14 cellular contexts compared by ENCODE assay signal in genomic region chr14:28763914-28764848, GRCh38. TPM values are rescaled to one million over a fixed set of nuclear protein-coding genes. Genes with fewer than 3 reads are reported as not detected.
DNase-seq lines count a peak whose midpoint lies in the region; ATAC-seq and TF ChIP-seq lines count a peak whose summit lies in the region.
"Had no signal": no experiment of that assay in that cellular context is flagged by ENCODE, and none has a peak within 500 bp of the region (broad histone marks: within the 10 kb centered on the region; RNA-seq: fewer than 3 reads in every experiment).

No MANE protein-coding gene starts in this region.

- H3K4me1 ChIP-seq in SJCRH30 (no peaks in the 10 kb centered on the region), neuronal stem cell (ENCODE audit: control insufficient read depth in 2 of 2, insufficient read depth in 1 of 2, low read depth in 1 of 2, low read length in 2 of 2) (peaks cover 0 to 13% of the 10 kb centered on the region in 2 donors), stomach (peaks cover 14 to 31% (median 23%) of the 10 kb centered on the region in 4 donors)

- no peak overlapping the region for H3K4ac ChIP-seq in neuronal stem cell (ENCODE audit: low read length)

- no peak overlapping the region for H3K23ac ChIP-seq in neuronal stem cell (ENCODE audit: low read depth, low read length, poor library complexity)

- no peak overlapping the region for H3K18ac ChIP-seq in neuronal stem cell (ENCODE audit: low read length)

- no peak for TF ChIP-seq POLR2A in stomach (IDR thresholded peaks at IDR 0.05)

- TF ChIP-seq EP300 in stomach (IDR thresholded peaks at IDR 0.05): no peak

- H2BK15ac ChIP-seq in neuronal stem cell (ENCODE audit: low read length): no peak overlapping the region

- no peak overlapping the region for H2AK5ac ChIP-seq in neuronal stem cell (ENCODE audit: low read depth, low read length)

- peaks cover 7% of the 10 kb centered on the region for H3K79me1 ChIP-seq in neuronal stem cell (ENCODE audit: low read depth, low read length)

- peak; percentile 70 for DNase-seq in H7
- DNase-seq in NCI-H187 treated with DMSO at 0.1 percent for 48 hours (lab: John Stamatoyannopoulos, UW): peak; percentile 88
- peak; percentile 5 to 41 for DNase-seq in SJCRH30
- DNase-seq in neuronal stem cell (ENCODE audit: low spot score): no peak
- DNase-seq in 8988T: no peak
- DNase-seq in stomach: no peak
- DNase-seq: activated CD4-positive, alpha-beta T cell treated with anti-CD3 and anti-CD28 coated beads for 4 hours; activated effector memory CD4-positive, alpha-beta T cell treated with Interleukin-2 at 50 U/mL for 16 hours; CD8-positive, alpha-beta memory T cell; central memory CD4-positive, alpha-beta T cell; GOT3; KG1 had no signal

- no peak overlapping the region for H3K9ac ChIP-seq in neuronal stem cell (ENCODE audit: low read depth, low read length, poor library complexity)

- H3K27me3 ChIP-seq in H7 (ENCODE audit: control insufficient read depth, insufficient read depth, low read length) (peaks cover 92% of the 10 kb centered on the region), SJCRH30 (peaks cover 7% of the 10 kb centered on the region), neuronal stem cell (ENCODE audit: control insufficient read depth in 3 of 3, insufficient read depth in 3 of 3, low read depth in 1 of 3, low read length in 3 of 3) (peaks cover 3 to 86% (median 29%) of the 10 kb centered on the region in 3 experiments), stomach (peaks cover 35 to 100% (median 91%) of the 10 kb centered on the region in 3 donors)

- H3K9me3 ChIP-seq in SJCRH30 (replicated peaks): no peaks in the 10 kb centered on the region
- H3K9me3 ChIP-seq in neuronal stem cell (replicated peaks in 1 of 2; ENCODE audit: control insufficient read depth in 2 of 2, insufficient read depth in 1 of 2, low read depth in 1 of 2, low read length in 2 of 2): peaks cover 0 to 6% of the 10 kb centered on the region in 2 donors
- H3K9me3 ChIP-seq in stomach: peaks cover 3 to 40% (median 20%) of the 10 kb centered on the region in 4 donors

- TF ChIP-seq CTCF in stomach (IDR thresholded peaks at IDR 0.05): no peak

- no peak overlapping the region for H2AFZ ChIP-seq in neuronal stem cell (ENCODE audit: low read length)

- H3K4me3 ChIP-seq in H7 (ENCODE audit: insufficient read depth, low read depth, low read length) (no peak overlapping the region), SJCRH30 (peak overlapping the region; percentile 58), neuronal stem cell (ENCODE audit: low read length in 2 of 2) (peak overlapping the region in 1 of 2 donors; percentile 68), stomach (no peak overlapping the region)

- intact Hi-C loops in stomach (cut with DNase I; ENCODE audit: low total_unique reads): no loop called here

- H3K27ac ChIP-seq in SJCRH30 (no peak overlapping the region; the same call in 1 of the 2 replicates), neuronal stem cell (replicated peaks; ENCODE audit: low read length) (peak overlapping the region; percentile 80), stomach (no peak overlapping the region)

- no peak overlapping the region for H2BK12ac ChIP-seq in neuronal stem cell (ENCODE audit: low read length)

- H4K91ac ChIP-seq in neuronal stem cell (ENCODE audit: low read depth, low read length, poor library complexity): no peak overlapping the region

- H3K36me3 ChIP-seq in H7 (replicated peaks; ENCODE audit: control insufficient read depth, insufficient read depth, low read length) (no peaks in the 10 kb centered on the region), SJCRH30 (no peaks in the 10 kb centered on the region), neuronal stem cell (replicated peaks in 1 of 2; ENCODE audit: control insufficient read depth in 2 of 2, insufficient read depth in 2 of 2, low read length in 2 of 2) (peaks cover 0 to 16% of the 10 kb centered on the region in 2 donors), stomach (no peaks in the 10 kb centered on the region)

- no peak for ATAC-seq in GM18870 (IDR thresholded peaks at IDR 0.05; ENCODE audit: unreplicated experiment)

- no CpG with 5 or more reads among the region's 16 CpGs for WGBS in neuronal stem cell (ENCODE audit: extremely low coverage in 2 of 2, insufficient read length in 2 of 2, insufficient replicate concordance in 1 of 2), 2 donors
- 7 to 12% (median 8%) methylated on average over 16 of the region's 16 CpGs for WGBS in stomach, 5 donors

- no peak overlapping the region for H2BK120ac ChIP-seq in neuronal stem cell (ENCODE audit: low read depth, low read length)

- H3K4me2 ChIP-seq in neuronal stem cell (ENCODE audit: insufficient read depth, low read length, poor library complexity, severe bottlenecking): peak overlapping the region; percentile 34

- no peak overlapping the region for H4K8ac ChIP-seq in neuronal stem cell (ENCODE audit: low read depth, low read length)

- H2BK5ac ChIP-seq in neuronal stem cell (ENCODE audit: low read length): no peak overlapping the region

- H3K14ac ChIP-seq in neuronal stem cell (ENCODE audit: low read length): no peak overlapping the region

RNA-seq across cellular contexts. Expression of gene FOXG1, which starts 2.4 kb away (rescaled TPM):
- total RNA-seq in H7 (2014; rRNA removed; shearing (Covaris generic)): 0.04 and 0.14 TPM in 2 replicates
- 0.71 and 0.81 TPM in 2 replicates for total RNA-seq in SJCRH30 (2014; rRNA removed; shearing (Covaris generic))
- 189 TPM for polyA plus RNA-seq in neuronal stem cell (2013, experiment 1 of 2)
- 187 TPM for polyA plus RNA-seq in neuronal stem cell (2013, experiment 2 of 2)
- under 1 TPM in 1 of 5 donors, not detected in 4; 0.89 TPM for total RNA-seq in stomach
- under 1 TPM in 1 of 3 donors, not detected in 2; 0.13 TPM for polyA plus RNA-seq in stomach
- total RNA-seq: CD8-positive, alpha-beta memory T cell; mononuclear cell had no signal
- polyA plus RNA-seq: CD8-positive, alpha-beta memory T cell had no signal

Comparison
In these comparisons a context has a peak if more than half of its experiments do, and no peak if none do; other contexts are left out.
1. DNase-seq: peak in H7 (single experiment), NCI-H187 treated with DMSO at 0.1 percent for 48 hours (single experiment) and SJCRH30 (2 of 2); none in neuronal stem cell (single experiment), 8988T (single experiment) and stomach (single experiment).